Comparison of ENCODE assay signal across 8 cellular contexts in genomic region chr1:154324669-154325582, GRCh38. TPM values are rescaled to one million over a fixed set of nuclear protein-coding genes. Genes with fewer than 3 reads are reported as not detected.
DNase-seq lines count a peak whose midpoint lies in the region; FAIRE-seq and TF ChIP-seq lines count a peak whose summit lies in the region.

Gene ATP8B2 (plus strand): TSS chr1:154325525. CDS start chr1:154328142, 2,617 bp downstream.

- peak within 1 kb of the TSS; percentile 98 for H2AFZ ChIP-seq in ACC112 (ENCODE audit: low read length, unreplicated experiment)

- H3K27me3 Mint-ChIP-seq in nephron progenitor cell (ENCODE audit: low read depth, poor library complexity): peaks cover 41% of the 10 kb centered on the region
- H3K27me3 Mint-ChIP-seq in stimulated activated naive CD8-positive, alpha-beta T cell treated with anti-CD3 and anti-CD28 coated beads, Interleukin-15, Interleukin-2, amounts not matched to agents 100 ng/mL and 50 ng/mL, for 24 hours: no peaks in the 10 kb centered on the region

- DNase-seq in GM19239 (ENCODE audit: insufficient read length, low spot score): peak; percentile 85
- peak; percentile 64 for DNase-seq in LHCN-M2 (ENCODE audit: low read depth)
- DNase-seq in SHP77 (lab: John Stamatoyannopoulos, UW): peak; percentile 92 to 94
- peak; percentile 72 for DNase-seq in activated effector memory CD4-positive, alpha-beta T cell treated with Interleukin-2 at 50 U/mL for 16 hours
- DNase-seq in fibroblast of the aortic adventitia (ENCODE audit: low read depth): peak; percentile 78
- DNase-seq in nephron progenitor cell: peak; percentile 89

- H3K4me3 ChIP-seq in ACC112 (ENCODE audit: low read depth, low read length) (peak within 1 kb of the TSS; percentile 92), fibroblast of the aortic adventitia (ENCODE audit: low read depth, low read length) (peak within 1 kb of the TSS; percentile 98)

- peak; percentile 91 for TF ChIP-seq CTCF in fibroblast of the aortic adventitia (IDR thresholded peaks at IDR 0.05; ENCODE audit: insufficient read depth, low read length)
- TF ChIP-seq CTCF in nephron progenitor cell (IDR thresholded peaks at IDR 0.05): peak; percentile 95

- H3K9me3 Mint-ChIP-seq in nephron progenitor cell: no peaks in the 10 kb centered on the region
- no peaks in the 10 kb centered on the region for H3K9me3 Mint-ChIP-seq in stimulated activated naive CD8-positive, alpha-beta T cell treated with anti-CD3 and anti-CD28 coated beads, Interleukin-15, Interleukin-2, amounts not matched to agents 100 ng/mL and 50 ng/mL, for 24 hours

- FAIRE-seq in GM19239 (lab: Jason Lieb, UNC): peak; percentile 81

- H3K4me1 ChIP-seq in ACC112 (ENCODE audit: control insufficient read depth, insufficient read depth, low read length, unreplicated experiment): peaks cover 26% of the 10 kb centered on the region

- H3K27ac Mint-ChIP-seq in nephron progenitor cell: peak within 1 kb of the TSS; percentile 95
- H3K27ac Mint-ChIP-seq in stimulated activated naive CD8-positive, alpha-beta T cell treated with anti-CD3 and anti-CD28 coated beads, Interleukin-15, Interleukin-2, amounts not matched to agents 100 ng/mL and 50 ng/mL, for 24 hours: peak within 1 kb of the TSS; percentile 90

- H3K79me2 ChIP-seq in ACC112 (ENCODE audit: control insufficient read depth, insufficient read depth, low read length, unreplicated experiment): peaks cover 22% of the 10 kb centered on the region

- H3K36me3 ChIP-seq in ACC112 (ENCODE audit: insufficient read depth, low read length): no peaks in the 10 kb centered on the region

- H3K27me3 ChIP-seq in ACC112 (ENCODE audit: insufficient read depth, low read length): peaks cover 9% of the 10 kb centered on the region

- no peaks in the 10 kb centered on the region for H3K36me3 Mint-ChIP-seq in nephron progenitor cell (ENCODE audit: low read depth)
- peaks cover 1% of the 10 kb centered on the region for H3K36me3 Mint-ChIP-seq in stimulated activated naive CD8-positive, alpha-beta T cell treated with anti-CD3 and anti-CD28 coated beads, Interleukin-15, Interleukin-2, amounts not matched to agents 100 ng/mL and 50 ng/mL, for 24 hours (ENCODE audit: low read depth)

- peaks cover 38% of the 10 kb centered on the region for H3K4me1 Mint-ChIP-seq in nephron progenitor cell
- peaks cover 45% of the 10 kb centered on the region for H3K4me1 Mint-ChIP-seq in stimulated activated naive CD8-positive, alpha-beta T cell treated with anti-CD3 and anti-CD28 coated beads, Interleukin-15, Interleukin-2, amounts not matched to agents 100 ng/mL and 50 ng/mL, for 24 hours (ENCODE audit: low read depth)

- peak within 1 kb of the TSS; percentile 96 for H3K27ac ChIP-seq in ACC112 (ENCODE audit: low read depth, low read length)

- peak within 1 kb of the TSS; percentile 95 for H3K4me3 Mint-ChIP-seq in nephron progenitor cell
- peak within 1 kb of the TSS; percentile 95 for H3K4me3 Mint-ChIP-seq in stimulated activated naive CD8-positive, alpha-beta T cell treated with anti-CD3 and anti-CD28 coated beads, Interleukin-15, Interleukin-2, amounts not matched to agents 100 ng/mL and 50 ng/mL, for 24 hours

RNA-seq across cellular contexts. Expression of gene ATP8B2, which starts in this region (rescaled TPM):
- total RNA-seq in LHCN-M2 (2014; rRNA removed) (59.2 and 64.9 TPM in 2 replicates), fibroblast of the aortic adventitia (ENCODE audit: low replicate concordance) (58.3 and 231 TPM in 2 replicates)
- polyA plus RNA-seq in LHCN-M2 (2012): 30.7 TPM

Comparison
In these comparisons a context has a peak if more than half of its experiments do, and no peak if none do; other contexts are left out.
1. Peak in every context shown above with its lines: DNase-seq, H3K4me3 ChIP-seq and H3K27ac ChIP-seq.